Comparison of ENCODE assay signal across 21 cellular contexts in the genomic region with DNA sequence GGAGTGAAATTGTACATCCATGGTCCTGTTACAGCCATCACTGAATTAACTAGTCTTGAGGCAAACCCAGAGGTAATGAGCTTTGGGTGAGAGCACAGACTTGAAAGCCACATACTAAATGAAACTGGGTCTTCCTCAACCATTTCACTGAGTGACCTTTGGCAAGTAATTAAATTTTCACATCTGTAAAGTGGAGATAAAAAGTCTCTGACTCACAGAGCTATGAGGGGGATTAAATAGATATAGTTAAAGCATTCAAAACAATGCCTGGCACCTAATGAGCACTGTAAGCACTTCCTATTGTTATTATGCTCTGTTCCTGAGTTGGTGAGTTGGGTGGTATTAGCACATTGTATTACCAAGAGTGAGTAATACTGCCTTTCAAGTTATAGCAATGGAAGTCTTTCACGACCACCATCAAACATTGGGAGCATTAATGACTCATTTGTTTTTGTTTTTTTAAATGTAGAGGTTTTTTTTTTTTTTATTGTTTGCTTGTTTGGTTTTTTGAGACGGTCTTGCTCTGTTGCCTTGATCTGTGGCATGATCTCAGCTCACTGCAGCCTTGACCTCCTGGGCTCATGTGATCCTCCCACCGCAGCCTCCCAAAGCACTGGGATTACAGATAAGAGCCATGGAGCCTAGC. TPM values are rescaled to one million over a fixed set of nuclear protein-coding genes. Genes with fewer than 3 reads are reported as not detected.
DNase-seq lines count a peak whose midpoint lies in the region; ATAC-seq, FAIRE-seq and TF ChIP-seq lines count a peak whose summit lies in the region.
"Had no signal": no experiment of that assay in that cellular context is flagged by ENCODE, and none has a peak within 500 bp of the region (broad histone marks: within the 10 kb centered on the region; RNA-seq: fewer than 3 reads in every experiment).

No MANE protein-coding gene starts in this region.

- no peak overlapping the region for H3K27ac Mint-ChIP-seq in CD8-positive, alpha-beta memory T cell
- H3K27ac Mint-ChIP-seq: activated B cell treated with CpG ODN at 0.5 μM for 24 hours; effector memory CD8-positive, alpha-beta T cell had no signal

- 46% methylated on average over 3 of the region's 3 CpGs for WGBS in GM12878 (ENCODE audit: insufficient coverage, insufficient replicate concordance, low lambda C conversion rate, missing lambda C conversion rate)

- H3K36me3 Mint-ChIP-seq in CD8-positive, alpha-beta memory T cell = peaks cover 6 to 16% (median 10%) of the 10 kb centered on the region in 3 donors

- peaks cover 0 to 3% (median 0%) of the 10 kb centered on the region in 3 donors for H3K4me1 Mint-ChIP-seq in CD8-positive, alpha-beta memory T cell
- H3K4me1 Mint-ChIP-seq: activated B cell treated with CpG ODN at 0.5 μM for 24 hours had no signal

- no peak for TF ChIP-seq EP300 in GM12878 (IDR thresholded peaks at IDR 0.05; ENCODE audit: borderline replicate concordance in 1 of 2, control insufficient read depth in 1 of 2, low read depth in 2 of 2, low read length in 2 of 2)

- in situ Hi-C loops in GM12878 (cut with MboI) = no loop called here

- ATAC-seq in GM12878 = peak; percentile 71
- ATAC-seq in left lung = peak; percentile 43
- ATAC-seq in HG02623 (IDR thresholded peaks at IDR 0.05; ENCODE audit: unreplicated experiment) = no peak
- ATAC-seq in GM19328 (IDR thresholded peaks at IDR 0.05; ENCODE audit: unreplicated experiment) = no peak
- ATAC-seq: effector memory CD8-positive, alpha-beta T cell had no signal

- no peaks in the 10 kb centered on the region for H3K9me3 ChIP-seq in CD8-positive, alpha-beta memory T cell (ENCODE audit: low read length)
- H3K9me3 ChIP-seq in HUES48 (ENCODE audit: control insufficient read depth, insufficient read depth, low read length) = no peaks in the 10 kb centered on the region
- no peaks in the 10 kb centered on the region for H3K9me3 ChIP-seq in GM12878 (replicated peaks; ENCODE audit: control insufficient read depth, insufficient read depth, low read length)
- no peaks in the 10 kb centered on the region for H3K9me3 ChIP-seq in left lung
- H3K9me3 ChIP-seq: BE2C, prostate gland had no signal

- no peaks in the 10 kb centered on the region for H3K27me3 ChIP-seq in CD8-positive, alpha-beta memory T cell (ENCODE audit: insufficient read depth, low read length, poor library complexity, severe bottlenecking)
- H3K27me3 ChIP-seq in HUES48 (ENCODE audit: control insufficient read depth, insufficient read depth, low read length) (no peaks in the 10 kb centered on the region), GM12878 (replicated peaks in 1 of 2; ENCODE audit: control insufficient read depth in 2 of 2, insufficient read depth in 2 of 2, low read length in 1 of 2) (no peaks in the 10 kb centered on the region), left lung (no peaks in the 10 kb centered on the region)
- H3K27me3 ChIP-seq: BE2C had no signal

- no peaks in the 10 kb centered on the region for H3K79me2 ChIP-seq in GM12878 (ENCODE audit: control insufficient read depth, insufficient read depth, low read length)

- no TSS peak for BruUV-seq in GM12878 (replicated peaks; lab: Mats Ljungman, UMichigan)

- H3K4me2 ChIP-seq in GM12878 (ENCODE audit: control insufficient read depth, insufficient read depth) = no peak overlapping the region

- H3K27ac ChIP-seq in CD8-positive, alpha-beta memory T cell (ENCODE audit: low read depth, low read length) = peak overlapping the region; percentile 11
- H3K27ac ChIP-seq in HUES48 (ENCODE audit: low read depth, low read length) = peak overlapping the region; percentile 91
- no peak overlapping the region for H3K27ac ChIP-seq in GM12878 (ENCODE audit: control insufficient read depth, insufficient read depth)
- no peak overlapping the region for H3K27ac ChIP-seq in left lung
- H3K27ac ChIP-seq: prostate gland, SK-N-MC had no signal

- CTCF ChIA-PET in CD8-positive, alpha-beta memory T cell (lab: Charles Lee) = interaction anchor here (0.6 to 1.5 kb wide), 5 partner anchors 11 to 82 kb away, joined by 3 to 4 read pairs (median 3); no protein-coding TSS in a partner anchor
- CTCF ChIA-PET in GM12878 (lab: Yijun Ruan, JAX) = interaction anchor here (0.7 to 1.6 kb wide), 4 partner anchors 10 to 48 kb away, joined by 3 to 9 read pairs (median 3); a partner anchor contains a TSS

- no peak for TF ChIP-seq RAD21 in GM12878 (IDR thresholded peaks at IDR 0.05; ENCODE audit: insufficient read depth, low read depth, low read length)

- intact Hi-C loops in GM12878 (cut with micrococcal nuclease; ENCODE audit: unreplicated experiment) (no loop called here), left lung (cut with DNase I) (no loop called here)

- SMC1A ChIA-PET in GM12878 (lab: Charles Lee; ENCODE audit: uncharacterized antibody, unreplicated experiment) = interaction anchor here (0.9 to 2.6 kb wide), 6 partner anchors 12 to 62 kb away, joined by 3 to 8 read pairs (median 4); a partner anchor contains a TSS

- FAIRE-seq in GM12878 (lab: Jason Lieb, UNC) = no peak
- FAIRE-seq: keratinocyte had no signal

- H3K9ac ChIP-seq in HUES48 (ENCODE audit: low read depth, low read length) = no peak overlapping the region
- no peak overlapping the region for H3K9ac ChIP-seq in GM12878 (ENCODE audit: control insufficient read depth, insufficient read depth, low read length)

- H3K4me3 ChIP-seq in CD8-positive, alpha-beta memory T cell (ENCODE audit: low read length) = no peak overlapping the region
- H3K4me3 ChIP-seq in HUES48 (ENCODE audit: low read depth, low read length) = no peak overlapping the region
- H3K4me3 ChIP-seq in GM12878 = no peak overlapping the region
- H3K4me3 ChIP-seq in left lung = no peak overlapping the region
- H3K4me3 ChIP-seq: prostate gland, SK-N-MC had no signal

- H3K4me1 ChIP-seq in CD8-positive, alpha-beta memory T cell (ENCODE audit: insufficient read depth, low read length) = no peaks in the 10 kb centered on the region
- H3K4me1 ChIP-seq in HUES48 (ENCODE audit: control insufficient read depth, insufficient read depth, low read length) = peaks cover 17% of the 10 kb centered on the region
- H3K4me1 ChIP-seq in GM12878 (ENCODE audit: control insufficient read depth, insufficient read depth, low read length) = no peaks in the 10 kb centered on the region
- no peaks in the 10 kb centered on the region for H3K4me1 ChIP-seq in left lung
- H3K4me1 ChIP-seq: prostate gland had no signal

- POLR2A ChIA-PET in CD8-positive, alpha-beta memory T cell (lab: Charles Lee) = no interaction called here
- POLR2A ChIA-PET in GM12878 (lab: Charles Lee) = interaction anchor here (0.7 to 2.4 kb wide), 5 partner anchors 10 to 186 kb away, joined by 3 to 13 read pairs (median 5); a partner anchor contains a TSS

- no peaks in the 10 kb centered on the region for H4K20me1 ChIP-seq in GM12878 (ENCODE audit: control insufficient read depth, insufficient read depth)

- H3K9me3 Mint-ChIP-seq in CD8-positive, alpha-beta memory T cell = no peaks in the 10 kb centered on the region
- H3K9me3 Mint-ChIP-seq: activated B cell treated with CpG ODN at 0.5 μM for 24 hours; effector memory CD8-positive, alpha-beta T cell; naive B cell had no signal

- no peaks in the 10 kb centered on the region for H3K27me3 Mint-ChIP-seq in CD8-positive, alpha-beta memory T cell
- H3K27me3 Mint-ChIP-seq: activated B cell treated with CpG ODN at 0.5 μM for 24 hours; effector memory CD8-positive, alpha-beta T cell; naive B cell had no signal

- RAD21 ChIA-PET in GM12878 (lab: Charles Lee; ENCODE audit: unreplicated experiment) = interaction anchor here (1.1 to 1.6 kb wide), 3 partner anchors 11 to 39 kb away, joined by 3 to 8 read pairs (median 3); no protein-coding TSS in a partner anchor

- TF ChIP-seq CTCF in GM12878 (IDR thresholded peaks at IDR 0.05 in 2 of 3, conservative IDR thresholded peaks at IDR 0.05 in 1 of 3; ENCODE audit: control insufficient read depth in 2 of 3, extremely low read depth in 1 of 3, insufficient read depth in 1 of 3, low read depth in 3 of 3, low read length in 3 of 3) = no peak
- TF ChIP-seq CTCF in left lung (IDR thresholded peaks at IDR 0.05) = no peak

- no peaks in the 10 kb centered on the region for H3K36me3 ChIP-seq in CD8-positive, alpha-beta memory T cell (ENCODE audit: insufficient read depth, low read length)
- no peaks in the 10 kb centered on the region for H3K36me3 ChIP-seq in HUES48 (ENCODE audit: control insufficient read depth, insufficient read depth, low read length)
- H3K36me3 ChIP-seq in GM12878 (ENCODE audit: control insufficient read depth in 2 of 2, insufficient read depth in 2 of 2, low read length in 1 of 2) = no peaks in the 10 kb centered on the region
- no peaks in the 10 kb centered on the region for H3K36me3 ChIP-seq in left lung
- H3K36me3 ChIP-seq: BE2C, prostate gland had no signal

- TF ChIP-seq POLR2A in GM12878 (IDR thresholded peaks at IDR 0.05; ENCODE audit: low read depth, low read length) = no peak

- H3K4me3 Mint-ChIP-seq in CD8-positive, alpha-beta memory T cell = no peak overlapping the region
- H3K4me3 Mint-ChIP-seq: activated B cell treated with CpG ODN at 0.5 μM for 24 hours; effector memory CD8-positive, alpha-beta T cell; naive B cell had no signal

- no peak for DNase-seq in CD8-positive, alpha-beta memory T cell
- DNase-seq in GM12878 (ENCODE audit: low read depth, low spot score) = no peak
- no peak for DNase-seq in left lung
- no peak for DNase-seq in stimulated activated CD4-positive, alpha-beta T cell treated with anti-CD3 and anti-CD28 coated beads, Interleukin-4, amount 100 ng/mL, for 4 hours
- no peak for DNase-seq in NCI-H1417 treated with DMSO at 0.1 percent for 48 hours (lab: John Stamatoyannopoulos, UW)
- DNase-seq: activated B cell treated with CpG ODN at 0.5 μM for 24 hours; activated CD8-positive, alpha-beta memory T cell treated with anti-CD3 and anti-CD28 coated beads, Interleukin-2, amount 50 U/mL, for 4 hours; activated naive CD4-positive, alpha-beta T cell treated with Interleukin-2 at 50 U/mL for 16 hours; BE2C; DMS153; effector memory CD8-positive, alpha-beta T cell; glutamatergic neuron; naive B cell; NCI-H2081 treated with DMSO at 0.1 percent for 48 hours; stimulated activated CD4-positive, alpha-beta T cell treated with anti-CD3 and anti-CD28 coated beads, Interleukin-1b, Interleukin-23, amount 100 ng/mL, for 48 hours had no signal

- H2AFZ ChIP-seq in GM12878 (ENCODE audit: control insufficient read depth, low read depth, low read length) = no peak overlapping the region

RNA-seq across cellular contexts. Expression of a gene that starts 12.5 kb away (rescaled TPM):
- total RNA-seq in CD8-positive, alpha-beta memory T cell = 10 to 100 TPM; 20.0 to 20.9 TPM
- 4.0 TPM for polyA plus RNA-seq in CD8-positive, alpha-beta memory T cell
- total RNA-seq in GM12878 (2013; cell fraction: nucleolus; rRNA removed) = 70.4 and 72.0 TPM in 2 replicates
- total RNA-seq in GM12878 (2014; rRNA removed) = 17.9 and 21.8 TPM in 2 replicates
- 27.9 and 28.0 TPM in 2 replicates for total RNA-seq in GM12878 (2014; rRNA removed; fragmentation: Illumina TruSeq; extraction: Trizol)
- 17.0 and 17.4 TPM in 2 replicates for total RNA-seq in GM12878 (2021)
- 3.2 TPM for polyA plus RNA-seq in GM12878 (2011; ENCODE audit: low read depth)
- polyA plus RNA-seq in GM12878 (2011; rRNA removed) = 17.8 and 29.9 TPM in 2 replicates
- polyA plus RNA-seq in GM12878 (2011; cell fraction: cytosol; rRNA removed) = 6.6 and 7.2 TPM in 2 replicates
- 17.3 and 20.1 TPM in 2 replicates for polyA plus RNA-seq in GM12878 (2011; cell fraction: nucleus; rRNA removed)
- polyA plus RNA-seq in GM12878 (2012) = 5.7 and 9.2 TPM in 2 replicates
- 12.3 and 16.5 TPM in 2 replicates for polyA plus RNA-seq in GM12878 (2014; fragmentation: Illumina TruSeq; extraction: Trizol)
- 10 to 100 TPM in 1 of 2 experiments, 1 to 10 TPM in 1; 7.8 to 14.0 TPM for polyA plus RNA-seq in GM12878 (2014; fragmentation: Nextera tagmentation; extraction: Ambion mirVana)
- polyA plus RNA-seq in GM12878 (2014; rRNA removed) = 9.2 and 12.3 TPM in 2 replicates
- polyA plus RNA-seq in GM12878 (2016; fragmentation: Nextera tagmentation; extraction: Ambion mirVana) = 10 to 100 TPM; 13.2 to 14.3 TPM
- 23.0 and 45.6 TPM in 2 replicates for polyA minus RNA-seq in GM12878 (2011; rRNA and poly(A)+ RNA removed)
- 8.6 and 12.4 TPM in 2 replicates for polyA minus RNA-seq in GM12878 (2011; cell fraction: cytosol; rRNA and poly(A)+ RNA removed)
- 21.3 and 38.5 TPM in 2 replicates for polyA minus RNA-seq in GM12878 (2011; cell fraction: nucleus; rRNA and poly(A)+ RNA removed)
- 10 to 100 TPM; 31.7 to 32.9 TPM for total RNA-seq in left lung

RNA-seq across cellular contexts. Expression of a gene that starts 13.2 kb away (rescaled TPM):
- total RNA-seq in CD8-positive, alpha-beta memory T cell = 10 to 100 TPM in 1 of 2 experiments, 1 to 10 TPM in 1; 9.9 to 10.8 TPM
- 7.1 TPM for polyA plus RNA-seq in CD8-positive, alpha-beta memory T cell
- 7.1 and 10.2 TPM in 2 replicates for total RNA-seq in GM12878 (2013; cell fraction: nucleolus; rRNA removed)
- 4.3 and 5.1 TPM in 2 replicates for total RNA-seq in GM12878 (2014; rRNA removed)
- 6.3 and 6.5 TPM in 2 replicates for total RNA-seq in GM12878 (2014; rRNA removed; fragmentation: Illumina TruSeq; extraction: Trizol)
- total RNA-seq in GM12878 (2021) = 3.8 and 5.5 TPM in 2 replicates
- polyA plus RNA-seq in GM12878 (2011; ENCODE audit: low read depth) = 2.4 TPM
- polyA plus RNA-seq in GM12878 (2011; rRNA removed) = 3.6 and 6.9 TPM in 2 replicates
- polyA plus RNA-seq in GM12878 (2011; cell fraction: cytosol; rRNA removed) = 1.1 and 1.5 TPM in 2 replicates
- polyA plus RNA-seq in GM12878 (2011; cell fraction: nucleus; rRNA removed) = 1.2 and 1.4 TPM in 2 replicates
- polyA plus RNA-seq in GM12878 (2012) = 2.4 and 4.5 TPM in 2 replicates
- polyA plus RNA-seq in GM12878 (2014; fragmentation: Illumina TruSeq; extraction: Trizol) = 5.6 and 8.1 TPM in 2 replicates
- 1 to 10 TPM; 5.3 to 5.7 TPM for polyA plus RNA-seq in GM12878 (2014; fragmentation: Nextera tagmentation; extraction: Ambion mirVana)
- polyA plus RNA-seq in GM12878 (2014; rRNA removed) = 2.9 and 6.3 TPM in 2 replicates
- 1 to 10 TPM; 8.8 to 9.0 TPM for polyA plus RNA-seq in GM12878 (2016; fragmentation: Nextera tagmentation; extraction: Ambion mirVana)
- polyA minus RNA-seq in GM12878 (2011; rRNA and poly(A)+ RNA removed) = 2.3 and 4.2 TPM in 2 replicates
- 0.27 and 2.2 TPM in 2 replicates for polyA minus RNA-seq in GM12878 (2011; cell fraction: cytosol; rRNA and poly(A)+ RNA removed)
- polyA minus RNA-seq in GM12878 (2011; cell fraction: nucleus; rRNA and poly(A)+ RNA removed) = 1.1 and 4.3 TPM in 2 replicates
- 1 to 10 TPM; 6.9 to 9.2 TPM for total RNA-seq in left lung

Comparison
In these comparisons a context has a peak if more than half of its experiments do, and no peak if none do; other contexts are left out.
1. H3K27ac ChIP-seq: peak in CD8-positive, alpha-beta memory T cell (single experiment) and HUES48 (single experiment); none in GM12878 (single experiment) and left lung (0 of 2).
2. ATAC-seq: peak in GM12878 (single experiment) and left lung (single experiment); none in HG02623 (single experiment) and GM19328 (single experiment).